Comparison of ENCODE assay signal across 10 cellular contexts in the genomic region with DNA sequence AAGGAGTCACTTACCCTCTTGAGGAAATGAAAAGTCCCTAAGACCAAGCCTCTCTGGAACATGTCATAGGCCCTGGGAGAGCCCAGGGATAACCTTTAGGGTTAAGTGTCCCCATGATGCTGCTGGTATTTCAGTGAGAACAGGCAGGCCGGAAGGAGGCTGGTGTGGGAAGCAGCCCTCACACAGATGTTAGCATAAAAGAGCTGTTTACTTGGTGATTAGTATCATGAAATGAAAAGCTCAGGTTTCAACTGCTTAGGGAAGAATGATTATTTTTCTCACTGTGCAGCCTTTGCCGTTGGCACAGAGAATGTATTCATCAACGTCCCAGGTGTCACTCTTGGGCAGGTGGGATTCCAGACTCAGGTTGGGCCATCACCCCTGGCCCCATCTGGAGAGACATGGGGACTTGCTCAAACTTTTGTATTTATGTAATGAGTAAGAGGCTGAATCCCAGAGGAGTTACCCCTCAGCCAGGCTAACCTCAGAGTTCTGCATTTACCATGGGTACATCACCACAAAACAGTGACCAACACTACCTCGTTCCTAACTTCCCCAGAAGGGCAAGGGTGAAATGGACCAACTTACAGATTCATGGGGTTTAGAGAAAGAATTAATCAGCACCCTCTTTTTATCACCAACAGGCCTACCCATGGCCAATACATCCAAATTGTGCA.
DNase-seq lines count a peak whose midpoint lies in the region; ATAC-seq and TF ChIP-seq lines count a peak whose summit lies in the region.
"Had no signal": no experiment of that assay in that cellular context is flagged by ENCODE, and none has a peak within 500 bp of the region (broad histone marks: within the 10 kb centered on the region; RNA-seq: fewer than 3 reads in every experiment).

No MANE protein-coding gene starts in this region.

- H3K36me3 ChIP-seq in heart right ventricle, result no peaks in the 10 kb centered on the region
- H3K36me3 ChIP-seq in tibial nerve, result no peaks in the 10 kb centered on the region

- intact Hi-C loops in heart right ventricle (cut with DNase I), result no loop called here

- H3K27me3 ChIP-seq in heart right ventricle (no peaks in the 10 kb centered on the region), tibial nerve (no peaks in the 10 kb centered on the region)

- peak overlapping the region in 9 of 10 donors; percentile 9 to 81 (median 66) for H3K27ac ChIP-seq in heart right ventricle
- peak overlapping the region; percentile 26 to 81 (median 69) for H3K27ac ChIP-seq in tibial nerve

- WGBS in heart right ventricle, 2 donors, result 49 to 60% methylated on average over 4 of the region's 4 CpGs
- WGBS in tibial nerve, 2 donors, result 24 to 27% methylated on average over 4 of the region's 4 CpGs

- ATAC-seq in heart right ventricle (peak in 7 of 8 donors; percentile 37 to 75 (median 59)), esophagus mucosa (no peak), HG02852 (IDR thresholded peaks at IDR 0.05; ENCODE audit: unreplicated experiment) (no peak)

- TF ChIP-seq POLR2A in tibial nerve (IDR thresholded peaks at IDR 0.05), result no peak

- TF ChIP-seq CTCF in heart right ventricle (IDR thresholded peaks at IDR 0.05) (no peak), tibial nerve (IDR thresholded peaks at IDR 0.05) (no peak)

- H3K9me3 ChIP-seq in heart right ventricle, result peaks cover 0 to 13% (median 0%) of the 10 kb centered on the region in 11 donors
- H3K9me3 ChIP-seq in tibial nerve, result no peaks in the 10 kb centered on the region

- DNase-seq in DMS79 treated with DMSO at 0.1 percent for 48 hours (lab: John Stamatoyannopoulos, UW) (peak; percentile 14), DMS79 (lab: John Stamatoyannopoulos, UW) (no peak), NCI-H526 (lab: John Stamatoyannopoulos, UW) (peak; percentile 39 to 70), heart right ventricle (peak in 1 of 2 donors; percentile 13), tibial nerve (ENCODE audit: low spot score in 2 of 2) (peak in 1 of 2 donors; percentile 25), HUDEP-2 (lab: John Stamatoyannopoulos, UW; ENCODE audit: unreplicated experiment in 76 of 76) (no peak)
- DNase-seq: 8988T, H9 had no signal

- H3K4me3 ChIP-seq in heart right ventricle (no peak overlapping the region), tibial nerve (no peak overlapping the region)

- peaks cover 7 to 41% (median 16%) of the 10 kb centered on the region in 9 donors for H3K4me1 ChIP-seq in heart right ventricle
- peaks cover 0 to 41% (median 13%) of the 10 kb centered on the region in 4 donors for H3K4me1 ChIP-seq in tibial nerve

- peak in 1 of 2 donors; percentile 5 for TF ChIP-seq EP300 in tibial nerve (IDR thresholded peaks at IDR 0.05)

Comparison
In these comparisons a context has a peak if more than half of its experiments do, and no peak if none do; other contexts are left out.
1. DNase-seq: peak in DMS79 treated with DMSO at 0.1 percent for 48 hours (single experiment) and NCI-H526 (2 of 2); none in DMS79 (single experiment) and HUDEP-2 (0 of 76).
2. ATAC-seq: peak in heart right ventricle (7 of 8); none in esophagus mucosa (single experiment) and HG02852 (single experiment).